In genomic region chr15:66251065-66251789, GRCh38 we compare ENCODE assay signal across 1 cellular context.
TF ChIP-seq lines count a peak whose summit lies in the region.

No MANE protein-coding gene starts in this region.

TF ChIP-seq in H1, 55 proteins besides CTCF, POLR2A, EP300 and RAD21 (continued from another document):
- TF ChIP-seq SP4 (IDR thresholded peaks at IDR 0.05; ENCODE audit: low read length) (peak; percentile 40; the same call in 1 of the 2 replicates), BRCA1 (IDR thresholded peaks at IDR 0.05; ENCODE audit: low read depth, low read length) (no peak), EGR1 (IDR thresholded peaks at IDR 0.05; ENCODE audit: borderline replicate concordance, low read depth, low read length) (no peak), SAP30 (IDR thresholded peaks at IDR 0.05; ENCODE audit: insufficient read depth, insufficient replicate concordance, low read length) (no peak), ZNF274 (IDR thresholded peaks at IDR 0.05; ENCODE audit: borderline replicate concordance, extremely low read depth, low read length) (no peak), SIN3A (conservative IDR thresholded peaks at IDR 0.05 in 1 of 2, IDR thresholded peaks at IDR 0.05 in 1 of 2; ENCODE audit: low read depth in 1 of 2, low read length in 2 of 2) (no peak), SUZ12 (IDR thresholded peaks at IDR 0.05; ENCODE audit: low read length) (peak; percentile 68; the same call in 1 of the 2 replicates), FOSL1 (IDR thresholded peaks at IDR 0.05; ENCODE audit: insufficient read depth, low read depth, low read length) (no peak), KDM5A (IDR thresholded peaks at IDR 0.05; ENCODE audit: low read length) (no peak), KDM4A (IDR thresholded peaks at IDR 0.05; ENCODE audit: low read depth, low read length, severe bottlenecking) (peak; percentile 2), ASH2L (IDR thresholded peaks at IDR 0.05; ENCODE audit: low read length) (peak; percentile 9), SIRT6 (IDR thresholded peaks at IDR 0.05; ENCODE audit: low read length) (no peak), BACH1 (IDR thresholded peaks at IDR 0.05; ENCODE audit: low read length) (no peak), KDM1A (IDR thresholded peaks at IDR 0.05; ENCODE audit: borderline replicate concordance, low read length) (0 out of 2 replicates have a peak, but pooled peaks have one; percentile 28), RNF2 (IDR thresholded peaks at IDR 0.05; ENCODE audit: borderline replicate concordance, low read depth, low read length, missing control alignments, poor library complexity, severe bottlenecking) (no peak), GABPA (IDR thresholded peaks at IDR 0.05; ENCODE audit: borderline replicate concordance, insufficient read depth, low read length) (no peak), RFX5 (IDR thresholded peaks at IDR 0.05; ENCODE audit: borderline replicate concordance, low read depth, low read length) (no peak), MAX (IDR thresholded peaks at IDR 0.05) (no peak), TCF12 (IDR thresholded peaks at IDR 0.05; ENCODE audit: low read depth, low read length) (no peak), CREB1 (IDR thresholded peaks at IDR 0.05) (no peak), JUN (IDR thresholded peaks at IDR 0.05; ENCODE audit: low read depth, low read length) (no peak), HDAC6 (IDR thresholded peaks at IDR 0.05; ENCODE audit: low read depth, low read length) (no peak), SP2 (IDR thresholded peaks at IDR 0.05; ENCODE audit: low read length) (no peak), NRF1 (IDR thresholded peaks at IDR 0.05; ENCODE audit: low read depth, low read length) (no peak), ATF3 (IDR thresholded peaks at IDR 0.05; ENCODE audit: insufficient read depth, low read depth, low read length) (no peak), JUND (IDR thresholded peaks at IDR 0.05; ENCODE audit: low read length) (no peak), SIX5 (IDR thresholded peaks at IDR 0.05; ENCODE audit: low read depth, low read length) (no peak), CHD7 (IDR thresholded peaks at IDR 0.05; ENCODE audit: insufficient replicate concordance, low read length) (no peak), USF2 (IDR thresholded peaks at IDR 0.05; ENCODE audit: low read length) (no peak), SP1 (IDR thresholded peaks at IDR 0.05; ENCODE audit: low read depth, low read length) (no peak)
